In the genomic region with DNA sequence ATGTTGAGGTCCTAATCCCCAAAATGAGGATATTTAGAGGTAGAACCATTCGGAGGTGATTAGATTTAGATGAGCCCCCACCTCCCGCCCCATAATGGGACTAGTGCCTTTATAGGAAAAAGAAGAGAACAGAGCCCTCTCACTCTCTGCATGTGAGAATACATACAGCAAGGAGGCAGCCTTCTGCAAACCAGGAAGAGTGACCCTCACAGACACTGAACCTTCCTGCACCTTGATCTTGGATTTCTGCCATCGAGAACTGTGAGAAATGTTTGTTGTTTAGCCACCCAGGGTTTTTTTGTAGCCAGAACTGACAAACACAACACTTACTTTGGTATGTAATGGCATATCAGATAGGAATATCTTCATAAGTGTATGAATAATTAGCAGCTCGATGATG, we compare ENCODE assay signal across 23 cellular contexts.
DNase-seq lines count a peak whose midpoint lies in the region; ATAC-seq and TF ChIP-seq lines count a peak whose summit lies in the region.
"Had no signal": no experiment of that assay in that cellular context is flagged by ENCODE, and none has a peak within 500 bp of the region (broad histone marks: within the 10 kb centered on the region; RNA-seq: fewer than 3 reads in every experiment).

No MANE protein-coding gene starts in this region.

- H3K4me1 ChIP-seq in HUES64 (ENCODE audit: insufficient read depth, low read length) = peaks cover 23% of the 10 kb centered on the region
- no peaks in the 10 kb centered on the region for H3K4me1 ChIP-seq in body of pancreas
- H3K4me1 ChIP-seq in smooth muscle cell (ENCODE audit: low read depth) = no peaks in the 10 kb centered on the region
- H3K4me1 ChIP-seq in heart right ventricle = no peaks in the 10 kb centered on the region
- H3K4me1 ChIP-seq: A549, Peyer's patch had no signal

- 94% methylated on average over 4 of the region's 4 CpGs for WGBS in HUES64
- WGBS in body of pancreas, 2 donors = 49 to 67% methylated on average over 4 of the region's 4 CpGs
- WGBS in smooth muscle cell (ENCODE audit: low lambda C conversion rate) = 70% methylated on average over 4 of the region's 4 CpGs
- WGBS in heart right ventricle, 2 donors = 68 to 71% methylated on average over 4 of the region's 4 CpGs

- H3K4me3 ChIP-seq in HUES64 (ENCODE audit: low read length) (no peak overlapping the region), body of pancreas (no peak overlapping the region), smooth muscle cell (peak overlapping the region; percentile 10), heart right ventricle (no peak overlapping the region)
- H3K4me3 ChIP-seq: A549, GM23248, Peyer's patch had no signal

- no peaks in the 10 kb centered on the region for H4K20me1 ChIP-seq in smooth muscle cell (ENCODE audit: low read depth)

- TF ChIP-seq CTCF in body of pancreas (IDR thresholded peaks at IDR 0.05) (no peak), smooth muscle cell (IDR thresholded peaks at IDR 0.05; ENCODE audit: borderline replicate concordance, insufficient read depth, poor library complexity, severe bottlenecking) (no peak), heart right ventricle (IDR thresholded peaks at IDR 0.05) (no peak)

- intact Hi-C loops in body of pancreas (cut with DNase I) (no loop called here), heart right ventricle (cut with DNase I) (no loop called here)

- ATAC-seq in body of pancreas (peak; percentile 18), heart right ventricle (no peak), HG03469 (IDR thresholded peaks at IDR 0.05; ENCODE audit: unreplicated experiment) (no peak)
- ATAC-seq: A549, HCT116, HepG2, SK-N-SH treated with all-trans-retinoic acid at 6 μM for 48 hours had no signal

- H3F3A ChIP-seq in smooth muscle cell (ENCODE audit: low read depth) = no peaks in the 10 kb centered on the region

- H3K27ac Mint-ChIP-seq in T-helper 2 cell treated with Interferon-gamma antibody and Interleukin-4, amounts not matched to agents 5 μg/mL and 100 μg/mL, for 36 hours = no peak overlapping the region
- H3K27ac Mint-ChIP-seq: B cell, CD14-positive monocyte had no signal

- no peaks in the 10 kb centered on the region for H3K79me2 ChIP-seq in smooth muscle cell (ENCODE audit: low read depth)

- H3K36me3 Mint-ChIP-seq in T-helper 2 cell treated with Interferon-gamma antibody and Interleukin-4, amounts not matched to agents 5 μg/mL and 100 μg/mL, for 36 hours (ENCODE audit: low read depth) = no peaks in the 10 kb centered on the region
- H3K36me3 Mint-ChIP-seq: CD14-positive monocyte had no signal

- H3K27me3 ChIP-seq in HUES64 (ENCODE audit: insufficient read depth, low read length) (no peaks in the 10 kb centered on the region), body of pancreas (no peaks in the 10 kb centered on the region), smooth muscle cell (ENCODE audit: low read depth) (no peaks in the 10 kb centered on the region), heart right ventricle (no peaks in the 10 kb centered on the region)
- H3K27me3 ChIP-seq: Peyer's patch had no signal

- no peak overlapping the region for H3K4me2 ChIP-seq in smooth muscle cell
- H3K4me2 ChIP-seq: A549 had no signal

- H3K4me1 Mint-ChIP-seq in T-helper 2 cell treated with Interferon-gamma antibody and Interleukin-4, amounts not matched to agents 5 μg/mL and 100 μg/mL, for 36 hours (ENCODE audit: low read depth) = no peaks in the 10 kb centered on the region
- H3K4me1 Mint-ChIP-seq: B cell, CD14-positive monocyte had no signal

- H3K36me3 ChIP-seq in HUES64 (ENCODE audit: insufficient read depth, low read length) (no peaks in the 10 kb centered on the region), body of pancreas (replicated peaks in 1 of 2; ENCODE audit: insufficient read depth in 1 of 2, low read depth in 2 of 2) (no peaks in the 10 kb centered on the region), smooth muscle cell (ENCODE audit: low read depth) (no peaks in the 10 kb centered on the region), heart right ventricle (no peaks in the 10 kb centered on the region)
- H3K36me3 ChIP-seq: Peyer's patch had no signal

- H3K27me3 Mint-ChIP-seq in T-helper 2 cell treated with Interferon-gamma antibody and Interleukin-4, amounts not matched to agents 5 μg/mL and 100 μg/mL, for 36 hours (ENCODE audit: low read depth) = no peaks in the 10 kb centered on the region
- H3K27me3 Mint-ChIP-seq: B cell had no signal

- TF ChIP-seq POLR2A in body of pancreas (IDR thresholded peaks at IDR 0.05) = no peak

- no peak overlapping the region for H3K9ac ChIP-seq in HUES64 (ENCODE audit: low read depth, low read length)
- H3K9ac ChIP-seq in smooth muscle cell (ENCODE audit: low read depth) = no peak overlapping the region
- H3K9ac ChIP-seq: GM23248 had no signal

- H3K4me3 Mint-ChIP-seq in T-helper 2 cell treated with Interferon-gamma antibody and Interleukin-4, amounts not matched to agents 5 μg/mL and 100 μg/mL, for 36 hours = no peak overlapping the region
- H3K4me3 Mint-ChIP-seq: B cell, CD14-positive monocyte had no signal

- no peaks in the 10 kb centered on the region for H3K9me3 Mint-ChIP-seq in T-helper 2 cell treated with Interferon-gamma antibody and Interleukin-4, amounts not matched to agents 5 μg/mL and 100 μg/mL, for 36 hours

- H3K9me3 ChIP-seq in HUES64 (ENCODE audit: insufficient read depth, low read depth, low read length) (no peaks in the 10 kb centered on the region), body of pancreas (no peaks in the 10 kb centered on the region), smooth muscle cell (replicated peaks; ENCODE audit: low read depth) (no peaks in the 10 kb centered on the region), heart right ventricle (no peaks in the 10 kb centered on the region)
- H3K9me3 ChIP-seq: A549, Peyer's patch had no signal

- peak overlapping the region; percentile 5 for H2AFZ ChIP-seq in smooth muscle cell (ENCODE audit: low read depth)
- H2AFZ ChIP-seq: GM23248 had no signal

- DNase-seq in body of pancreas = no peak
- DNase-seq in islet precursor cell = peak; percentile 52
- no peak for DNase-seq in smooth muscle cell (lab: John Stamatoyannopoulos, UW; ENCODE audit: unreplicated experiment)
- no peak for DNase-seq in heart right ventricle
- no peak for DNase-seq in T-helper 2 cell treated with Interferon-gamma antibody and Interleukin-4, amounts not matched to agents 5 μg/mL and 100 μg/mL, for 36 hours (ENCODE audit: low spot score)
- DNase-seq: DMS53, GDM1, GM23248, KBM-7, NCI-H1092, NCI-H1436 treated with DMSO at 0.1 percent for 48 hours, NCI-H1930, NCI-H510A treated with DMSO at 0.1 percent for 48 hours, NCI-H774, Peyer's patch had no signal

- H3K27ac ChIP-seq in HUES64 (ENCODE audit: low read depth, low read length) (peak overlapping the region; percentile 46; the same call in 1 of the 2 replicates), body of pancreas (no peak overlapping the region), smooth muscle cell (ENCODE audit: low read depth) (no peak overlapping the region), heart right ventricle (no peak overlapping the region)
- H3K27ac ChIP-seq: A549, GM23248, Peyer's patch had no signal
